Comparison of ENCODE assay signal across 8 cellular contexts in the genomic region with DNA sequence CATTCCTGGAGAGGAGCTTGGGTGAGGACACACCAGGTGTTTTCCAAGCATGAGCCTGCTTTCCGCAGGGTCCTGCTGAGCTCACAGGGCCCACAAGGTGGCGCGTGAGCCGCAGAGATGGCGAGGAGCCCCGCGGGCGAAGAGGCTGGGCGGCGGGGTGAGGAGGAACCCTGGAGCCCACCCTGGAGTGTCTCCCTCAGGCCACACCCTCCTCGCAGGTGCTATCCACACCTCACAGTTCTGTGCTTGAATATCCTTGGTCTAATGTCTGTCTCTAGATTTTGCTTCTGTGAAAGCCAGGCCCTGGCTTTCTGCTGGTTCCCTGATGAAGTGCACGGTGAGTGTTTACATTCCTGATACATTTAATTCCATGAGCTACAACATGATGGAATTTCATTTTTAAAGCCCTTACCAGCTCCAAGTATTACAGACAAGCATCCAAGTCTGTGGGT.
A peak's percentile ranks its signal among the peaks of the same experiment; 100 is the strongest.
DNase-seq lines count a peak whose midpoint lies in the region; ATAC-seq and TF ChIP-seq lines count a peak whose summit lies in the region.

No MANE protein-coding gene starts in this region.

- in situ Hi-C loops in HAP-1 (cut with MboI; ENCODE audit: low sequenced_read_pairs) = no loop called here

- no peaks in the 10 kb centered on the region for H3F3A ChIP-seq in PC-3 (ENCODE audit: low read length, unreplicated experiment)

- H3K27me3 ChIP-seq in HAP-1 (ENCODE audit: low read depth) = no peaks in the 10 kb centered on the region
- H3K27me3 ChIP-seq in PC-3 (ENCODE audit: low read length) = no peaks in the 10 kb centered on the region

- no peak overlapping the region for H3K9ac ChIP-seq in PC-3 (ENCODE audit: low read length)

- intact Hi-C loops in PC-3 (cut with micrococcal nuclease) = no loop called here
- intact Hi-C loops in left ventricle myocardium superior (cut with micrococcal nuclease) = no loop called here

- H3K9me3 ChIP-seq in HAP-1 (no peaks in the 10 kb centered on the region), PC-3 (ENCODE audit: low read length) (no peaks in the 10 kb centered on the region)

- ATAC-seq in PC-3 = peak; percentile 55; the same call in 1 of the 2 replicates
- ATAC-seq in left ventricle myocardium superior = no peak
- no peak for ATAC-seq in HG03095 (IDR thresholded peaks at IDR 0.05; ENCODE audit: unreplicated experiment)
- no peak for ATAC-seq in HG03571 (IDR thresholded peaks at IDR 0.05; ENCODE audit: unreplicated experiment)

- H3K4me1 ChIP-seq in HAP-1 (no peaks in the 10 kb centered on the region), PC-3 (ENCODE audit: insufficient read depth, low read length) (no peaks in the 10 kb centered on the region)

- POLR2A ChIA-PET in GM10248 (lab: Yijun Ruan, JAX) = no interaction called here
- POLR2A ChIA-PET in PC-3 (lab: Charles Lee; ENCODE audit: unreplicated experiment) = no interaction called here

- H3K27ac ChIP-seq in PC-3 (ENCODE audit: low read length) = no peak overlapping the region

- no peaks in the 10 kb centered on the region for H4K20me1 ChIP-seq in PC-3 (ENCODE audit: low read length)

- H3K79me2 ChIP-seq in PC-3 (ENCODE audit: low read length) = no peaks in the 10 kb centered on the region

- no peak overlapping the region for H2AFZ ChIP-seq in PC-3 (ENCODE audit: low read length)

- no TSS peak for BruUV-seq in PC-3 (replicated peaks; lab: Mats Ljungman, UMichigan)

- H3K4me3 ChIP-seq in HAP-1 (no peak overlapping the region), PC-3 (ENCODE audit: low read length) (no peak overlapping the region)

- H3K4me2 ChIP-seq in PC-3 (ENCODE audit: low read length) = no peak overlapping the region

- no peaks in the 10 kb centered on the region for H3K36me3 ChIP-seq in HAP-1 (replicated peaks)
- H3K36me3 ChIP-seq in PC-3 (ENCODE audit: low read depth, low read length) = no peaks in the 10 kb centered on the region

- DNase-seq in GM10248 (ENCODE audit: extremely low spot score) (peak; percentile 33), HAP-1 (ENCODE audit: low spot score in 2 of 2) (peak; percentile 36 to 64), PC-3 (peak; percentile 27), left ventricle myocardium superior (peak; percentile 34), superior temporal gyrus (ENCODE audit: extremely low spot score) (peak; percentile 60), 8988T (no peak)

- H3K9me2 ChIP-seq in PC-3 (replicated peaks; ENCODE audit: low read length) = no peaks in the 10 kb centered on the region

- TF ChIP-seq CTCF in GM10248 (IDR thresholded peaks at IDR 0.05; ENCODE audit: control extremely low read depth, extremely low read depth, low read depth, missing control alignments) = peak; percentile 67
- peak; percentile 63 for TF ChIP-seq CTCF in PC-3 (conservative IDR thresholded peaks at IDR 0.05; ENCODE audit: low read depth, low read length)

- CTCF ChIA-PET in GM10248 (lab: Yijun Ruan, JAX) (interaction anchor here (0.6 to 2.7 kb wide), 10 partner anchors 9 to 1554 kb away, joined by 3 to 11 read pairs (median 3); no protein-coding TSS in a partner anchor), PC-3 (lab: Charles Lee) (no interaction called here)
